In the genomic region with DNA sequence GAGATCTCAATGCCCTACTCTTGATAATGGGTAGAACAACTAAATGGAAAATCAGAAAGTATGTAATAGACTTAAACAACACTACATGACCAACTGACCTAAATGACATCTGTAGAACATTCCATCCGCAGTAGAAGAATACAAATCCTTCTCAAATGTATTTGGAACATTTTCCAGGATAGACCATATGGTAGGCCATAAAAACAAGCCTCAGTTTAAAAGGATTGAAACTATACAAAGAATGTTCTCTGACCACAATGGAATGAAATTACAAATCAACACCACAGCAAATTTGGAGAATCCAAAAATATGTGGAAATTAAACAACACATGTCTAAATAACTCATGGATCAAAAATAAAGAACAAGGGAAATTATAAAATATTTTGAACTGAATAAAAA, we compare ENCODE assay signal across 17 cellular contexts.
"Had no signal": no experiment of that assay in that cellular context is flagged by ENCODE, and none has a peak within 500 bp of the region (broad histone marks: within the 10 kb centered on the region; RNA-seq: fewer than 3 reads in every experiment).

No MANE protein-coding gene starts in this region.

- H3K4me1 ChIP-seq: left ventricle myocardium inferior, parathyroid adenoma, vagina had no signal

- H3K4me3 ChIP-seq: left ventricle myocardium inferior, mucosa of descending colon, tibial artery, vagina had no signal

- H3K36me3 ChIP-seq: brain microvascular endothelial cell, left ventricle myocardium inferior, tibial artery, vagina had no signal

- H3K27ac ChIP-seq: brain microvascular endothelial cell, left ventricle myocardium inferior, parathyroid adenoma, tibial artery, vagina had no signal

- H3K9me3 ChIP-seq: vagina had no signal

- DNase-seq: activated CD4-positive, alpha-beta T cell treated with anti-CD3 and anti-CD28 coated beads, Interleukin-2, amount 10 ng/mL, durations not matched to agents 7 days and 5 days; activated CD8-positive, alpha-beta memory T cell treated with anti-CD3 and anti-CD28 coated beads, Interleukin-2, amount 50 U/mL, for 48 hours; activated gamma-delta T cell; activated T-cell treated with anti-CD3 and anti-CD28 coated beads, Interleukin-2, amount 50 U/mL, for 72 hours; amniotic stem cell; brain microvascular endothelial cell; cortex of kidney; effector CD8-positive, alpha-beta T cell; glutamatergic neuron; left ventricle myocardium inferior; mucosa of descending colon; naive thymus-derived CD8-positive, alpha-beta T cell; stimulated activated CD4-positive, alpha-beta T cell treated with anti-CD3 and anti-CD28 coated beads, Interleukin-2, amount 100 ng/mL, for 48 hours; stimulated activated naive CD4-positive, alpha-beta T cell; tibial artery had no signal

- H3K27me3 ChIP-seq: brain microvascular endothelial cell, tibial artery, vagina had no signal
